In the genomic region with DNA sequence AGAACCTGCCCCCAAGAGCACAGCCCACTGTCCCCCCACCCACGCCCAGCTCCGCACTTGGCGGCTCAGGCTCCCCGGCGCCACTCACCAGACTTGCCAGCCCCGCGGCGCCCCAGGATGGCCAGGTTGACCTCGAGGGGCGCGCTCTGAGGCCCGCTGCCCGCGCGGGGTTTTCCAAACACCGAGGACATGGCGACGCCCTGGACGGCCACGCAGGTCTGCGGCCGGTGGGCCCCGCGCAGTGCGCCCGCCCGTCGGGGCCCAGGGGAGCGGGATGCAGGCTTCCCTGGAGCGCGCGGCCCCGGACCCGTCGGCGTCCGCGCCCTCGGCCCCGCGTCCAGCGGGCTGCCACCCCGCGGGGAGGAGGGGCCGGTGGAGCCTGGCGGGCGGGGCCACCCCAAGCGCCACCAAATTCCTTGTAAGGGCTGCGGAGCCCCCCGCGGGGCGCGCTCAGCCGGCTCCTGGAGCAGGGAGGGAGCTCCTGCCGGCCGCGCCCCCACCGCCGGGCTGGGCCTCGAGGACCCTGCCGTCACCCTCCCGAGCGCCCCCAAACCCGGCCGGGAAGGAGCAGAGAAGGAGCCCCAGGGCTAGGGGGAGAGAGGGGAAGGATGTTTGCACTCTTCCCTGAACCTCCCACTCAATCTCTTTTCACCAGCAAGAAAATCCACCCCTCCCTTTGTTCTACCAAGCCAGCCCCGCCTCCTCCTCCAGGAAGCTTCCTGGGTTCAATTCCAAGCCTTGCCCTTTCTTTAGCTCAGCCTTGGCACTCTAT, we compare ENCODE assay signal across 8 cellular contexts. TPM values are rescaled to one million over a fixed set of nuclear protein-coding genes. Genes with fewer than 3 reads are reported as not detected.
DNase-seq lines count a peak whose midpoint lies in the region; ATAC-seq and TF ChIP-seq lines count a peak whose summit lies in the region.

A gene with protein sequence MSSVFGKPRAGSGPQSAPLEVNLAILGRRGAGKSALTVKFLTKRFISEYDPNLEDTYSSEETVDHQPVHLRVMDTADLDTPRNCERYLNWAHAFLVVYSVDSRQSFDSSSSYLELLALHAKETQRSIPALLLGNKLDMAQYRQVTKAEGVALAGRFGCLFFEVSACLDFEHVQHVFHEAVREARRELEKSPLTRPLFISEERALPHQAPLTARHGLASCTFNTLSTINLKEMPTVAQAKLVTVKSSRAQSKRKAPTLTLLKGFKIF (minus strand): TSS at position 347 of the 772 bp plus-strand sequence. CDS start 156 bp downstream, at position 191.

- no peak within 1 kb of the TSS for H3K27ac Mint-ChIP-seq in activated naive CD8-positive, alpha-beta T cell
- no peak within 1 kb of the TSS for H3K27ac Mint-ChIP-seq in activated naive CD8-positive, alpha-beta T cell treated with anti-CD3 and anti-CD28 coated beads, Interleukin-2, amount 50 U/mL, for 24 hours
- H3K27ac Mint-ChIP-seq in natural killer cell = no peak within 1 kb of the TSS

- TF ChIP-seq POLR2A in uterus (IDR thresholded peaks at IDR 0.05) = peak; percentile 59 to 86

- peaks cover 16 to 31% of the 10 kb centered on the region in 2 donors for H3K4me1 ChIP-seq in uterus

- no peaks in the 10 kb centered on the region for H3K27me3 ChIP-seq in uterus

- peaks cover 8% of the 10 kb centered on the region for H3K4me1 Mint-ChIP-seq in activated naive CD8-positive, alpha-beta T cell (ENCODE audit: low read depth)
- H3K4me1 Mint-ChIP-seq in activated naive CD8-positive, alpha-beta T cell treated with anti-CD3 and anti-CD28 coated beads, Interleukin-2, amount 50 U/mL, for 24 hours = peaks cover 4% of the 10 kb centered on the region
- peaks cover 0 to 12% of the 10 kb centered on the region in 2 donors for H3K4me1 Mint-ChIP-seq in natural killer cell

- H3K4me3 Mint-ChIP-seq in activated naive CD8-positive, alpha-beta T cell = peak within 1 kb of the TSS; percentile 63
- no peak within 1 kb of the TSS for H3K4me3 Mint-ChIP-seq in activated naive CD8-positive, alpha-beta T cell treated with anti-CD3 and anti-CD28 coated beads, Interleukin-2, amount 50 U/mL, for 24 hours
- H3K4me3 Mint-ChIP-seq in natural killer cell = peak within 1 kb of the TSS; percentile 40

- ATAC-seq in activated naive CD8-positive, alpha-beta T cell treated with anti-CD3 and anti-CD28 coated beads, Interleukin-2, amount 50 U/mL, for 24 hours = no peak
- ATAC-seq in natural killer cell (peak in 1 of 3 donors; percentile 32), GM18870 (IDR thresholded peaks at IDR 0.05; ENCODE audit: unreplicated experiment) (no peak), HG03139 (IDR thresholded peaks at IDR 0.05; ENCODE audit: unreplicated experiment) (no peak)

- H3K4me3 ChIP-seq in foreskin fibroblast (ENCODE audit: low read depth in 1 of 2, low read length in 2 of 2) (peak within 1 kb of the TSS; percentile 27 to 84), uterus (peak within 1 kb of the TSS; percentile 43 to 58)

- TF ChIP-seq CTCF in foreskin fibroblast (IDR thresholded peaks at IDR 0.05; ENCODE audit: low read depth, low read length) (no peak), natural killer cell (IDR thresholded peaks at IDR 0.05) (no peak), uterus (IDR thresholded peaks at IDR 0.05) (no peak)

- H3K9me3 Mint-ChIP-seq in activated naive CD8-positive, alpha-beta T cell (ENCODE audit: low read depth) = no peaks in the 10 kb centered on the region
- no peaks in the 10 kb centered on the region for H3K9me3 Mint-ChIP-seq in activated naive CD8-positive, alpha-beta T cell treated with anti-CD3 and anti-CD28 coated beads, Interleukin-2, amount 50 U/mL, for 24 hours
- no peaks in the 10 kb centered on the region for H3K9me3 Mint-ChIP-seq in natural killer cell

- no peaks in the 10 kb centered on the region for H3K36me3 ChIP-seq in uterus

- H3K27me3 Mint-ChIP-seq in activated naive CD8-positive, alpha-beta T cell = peaks cover 14% of the 10 kb centered on the region
- H3K27me3 Mint-ChIP-seq in activated naive CD8-positive, alpha-beta T cell treated with anti-CD3 and anti-CD28 coated beads, Interleukin-2, amount 50 U/mL, for 24 hours = peaks cover 35% of the 10 kb centered on the region
- peaks cover 27 to 31% of the 10 kb centered on the region in 2 donors for H3K27me3 Mint-ChIP-seq in natural killer cell (ENCODE audit: low read depth in 2 of 2)

- intact Hi-C loops in natural killer cell (cut with micrococcal nuclease) = no loop called here
- intact Hi-C loops in uterus (cut with DNase I; ENCODE audit: low total_unique reads) = no loop called here

- H3K27ac ChIP-seq in uterus = peak within 1 kb of the TSS; percentile 80 to 98

- H3K9me3 ChIP-seq in uterus = no peaks in the 10 kb centered on the region

- H3K36me3 Mint-ChIP-seq in activated naive CD8-positive, alpha-beta T cell = no peaks in the 10 kb centered on the region
- no peaks in the 10 kb centered on the region for H3K36me3 Mint-ChIP-seq in activated naive CD8-positive, alpha-beta T cell treated with anti-CD3 and anti-CD28 coated beads, Interleukin-2, amount 50 U/mL, for 24 hours (ENCODE audit: low read depth)
- H3K36me3 Mint-ChIP-seq in natural killer cell = no peaks in the 10 kb centered on the region

- DNase-seq in activated naive CD8-positive, alpha-beta T cell treated with anti-CD3 and anti-CD28 coated beads, Interleukin-2, amount 50 U/mL, for 24 hours = no peak
- DNase-seq in foreskin fibroblast (no peak), natural killer cell (no peak), uterus (peak; percentile 63 to 68), amygdala (lab: John Stamatoyannopoulos, UW) (no peak)

RNA-seq across cellular contexts. Expression of the gene that starts here (rescaled TPM):
- total RNA-seq in natural killer cell = not detected
- total RNA-seq in uterus = 100 to 1,000 TPM in 1 of 4 donors, 10 to 100 TPM in 3; 65.3 to 116 (median 76.6) TPM

Comparison
In these comparisons a context has a peak if more than half of its experiments do, and no peak if none do; other contexts are left out.
1. RNA of the gene that starts here (total RNA-seq): 65.3 to 116 TPM in uterus; not detected in natural killer cell; every median in the first group is over 10 times any median in the second.
2. DNase-seq: peak in uterus (2 of 2); none in activated naive CD8-positive, alpha-beta T cell treated with anti-CD3 and anti-CD28 coated beads, Interleukin-2, amount 50 U/mL, for 24 hours (single experiment), foreskin fibroblast (0 of 2), natural killer cell (single experiment) and amygdala (0 of 56).